Comparison of ENCODE assay signal across 13 cellular contexts in the genomic region with DNA sequence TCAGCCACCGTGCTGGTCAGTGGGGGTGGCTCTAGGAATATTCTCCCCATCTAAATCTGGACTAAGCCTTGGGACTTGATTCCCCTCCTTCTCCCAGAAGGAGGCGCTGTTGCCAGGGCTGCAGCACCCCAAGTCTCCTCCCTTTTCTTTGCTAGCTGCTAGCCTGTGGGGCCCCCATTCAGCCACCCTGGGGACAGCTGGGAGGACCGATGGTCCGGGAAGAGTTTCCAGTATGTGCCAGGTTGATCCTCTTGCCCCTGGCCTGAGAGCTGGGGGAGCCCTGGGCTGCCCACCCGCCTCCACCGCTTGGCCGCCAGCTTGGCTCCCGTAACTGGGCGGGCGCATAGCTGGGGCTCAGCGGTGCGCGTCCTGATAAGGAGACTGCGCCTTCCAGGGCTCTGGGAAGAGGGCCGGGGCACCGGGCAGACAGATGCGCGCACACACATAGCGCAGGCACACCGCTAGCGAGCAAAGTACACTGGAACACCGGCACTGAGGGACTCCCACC. TPM values are rescaled to one million over a fixed set of nuclear protein-coding genes. Genes with fewer than 3 reads are reported as not detected.
A peak's percentile ranks its signal among the peaks of the same experiment; 100 is the strongest.
DNase-seq lines count a peak whose midpoint lies in the region; ATAC-seq, FAIRE-seq and TF ChIP-seq lines count a peak whose summit lies in the region.
"Had no signal": no experiment of that assay in that cellular context is flagged by ENCODE, and none has a peak within 500 bp of the region (broad histone marks: within the 10 kb centered on the region; RNA-seq: fewer than 3 reads in every experiment).

No MANE protein-coding gene starts in this region.

- no peak for TF ChIP-seq RAD21 in GM12878 (IDR thresholded peaks at IDR 0.05; ENCODE audit: insufficient read depth, low read depth, low read length)

- peak; percentile 35 for DNase-seq in DMS 273 (lab: John Stamatoyannopoulos, UW; ENCODE audit: unreplicated experiment)
- DNase-seq in DMS 273 treated with DMSO at 0.1 percent for 48 hours (lab: John Stamatoyannopoulos, UW): no peak
- DNase-seq in GM12878 (ENCODE audit: low read depth, low spot score): no peak
- DNase-seq in left kidney (ENCODE audit: low read depth, low spot score): peak; percentile 92
- DNase-seq in type B pancreatic cell (ENCODE audit: extremely low spot score, unreplicated experiment): no peak
- DNase-seq in activated CD4-positive, alpha-beta T cell treated with anti-CD3 and anti-CD28 coated beads, Interleukin-2, amount 50 U/mL, for 1 hour: no peak
- no peak for DNase-seq in posterior vena cava (ENCODE audit: low spot score)
- DNase-seq in SHP77 (lab: John Stamatoyannopoulos, UW): no peak
- DNase-seq: 8988T, activated gamma-delta T cell, HCEC 1CT, NCI-H2107 had no signal

- H3K27ac Mint-ChIP-seq in type B pancreatic cell: no peak overlapping the region
- H3K27ac Mint-ChIP-seq: stimulated activated naive CD8-positive, alpha-beta T cell treated with anti-CD3 and anti-CD28 coated beads, Interleukin-15, Interleukin-2, amounts not matched to agents 100 ng/mL and 50 ng/mL, for 24 hours had no signal

- ATAC-seq in GM12878: no peak

- intact Hi-C loops in GM12878 (cut with micrococcal nuclease; ENCODE audit: unreplicated experiment) (loop anchor here (10.0 kb wide), 1 partner anchor 91 kb away; no protein-coding TSS in a partner anchor), posterior vena cava (cut with DNase I) (loop anchor here (1.0 to 5.0 kb wide), 2 partner anchors 42 to 66 kb away; no protein-coding TSS in a partner anchor)

- no TSS peak for BruUV-seq in GM12878 (replicated peaks; lab: Mats Ljungman, UMichigan)

- no peaks in the 10 kb centered on the region for H3K79me2 ChIP-seq in GM12878 (ENCODE audit: control insufficient read depth, insufficient read depth, low read length)

- TF ChIP-seq CTCF in GM12878 (IDR thresholded peaks at IDR 0.05 in 2 of 3, conservative IDR thresholded peaks at IDR 0.05 in 1 of 3; ENCODE audit: control insufficient read depth in 2 of 3, extremely low read depth in 1 of 3, insufficient read depth in 1 of 3, low read depth in 3 of 3, low read length in 3 of 3) (peak in 2 of 3 experiments; percentile 12 to 32; a peak in 1 of 6 replicates), type B pancreatic cell (conservative IDR thresholded peaks at IDR 0.05) (peak; percentile 61)

- H3K4me1 ChIP-seq in GM12878 (ENCODE audit: control insufficient read depth, insufficient read depth, low read length): peaks cover 23% of the 10 kb centered on the region

- CTCF ChIA-PET in GM12878 (lab: Yijun Ruan, JAX): interaction anchor here (0.6 to 1.6 kb wide), 5 partner anchors 52 to 146 kb away, joined by 3 to 5 read pairs (median 4); no protein-coding TSS in a partner anchor

- H3K4me2 ChIP-seq in GM12878 (ENCODE audit: control insufficient read depth, insufficient read depth): no peak overlapping the region

- no peak for FAIRE-seq in GM12878 (lab: Jason Lieb, UNC)

- POLR2A ChIA-PET in GM12878 (lab: Charles Lee): no interaction called here

- TF ChIP-seq EP300 in GM12878 (IDR thresholded peaks at IDR 0.05; ENCODE audit: borderline replicate concordance in 1 of 2, control insufficient read depth in 1 of 2, low read depth in 2 of 2, low read length in 2 of 2): no peak

- SMC1A ChIA-PET in GM12878 (lab: Charles Lee; ENCODE audit: uncharacterized antibody, unreplicated experiment): no interaction called here

- peaks cover 45% of the 10 kb centered on the region for H3K4me1 Mint-ChIP-seq in type B pancreatic cell (ENCODE audit: unreplicated experiment)

- RAD21 ChIA-PET in GM12878 (lab: Charles Lee; ENCODE audit: unreplicated experiment): no interaction called here

- H3K9me3 Mint-ChIP-seq in type B pancreatic cell: no peaks in the 10 kb centered on the region
- H3K9me3 Mint-ChIP-seq: stimulated activated naive CD8-positive, alpha-beta T cell treated with anti-CD3 and anti-CD28 coated beads, Interleukin-15, Interleukin-2, amounts not matched to agents 100 ng/mL and 50 ng/mL, for 24 hours had no signal

- H3K9ac ChIP-seq in GM12878 (ENCODE audit: control insufficient read depth, insufficient read depth, low read length): no peak overlapping the region

- no peak for TF ChIP-seq POLR2A in GM12878 (IDR thresholded peaks at IDR 0.05; ENCODE audit: low read depth, low read length)

- H3K4me3 Mint-ChIP-seq in type B pancreatic cell: peak overlapping the region; percentile 98
- H3K4me3 Mint-ChIP-seq: stimulated activated naive CD8-positive, alpha-beta T cell treated with anti-CD3 and anti-CD28 coated beads, Interleukin-15, Interleukin-2, amounts not matched to agents 100 ng/mL and 50 ng/mL, for 24 hours had no signal

- in situ Hi-C loops in GM12878 (cut with MboI): no loop called here

- H2AFZ ChIP-seq in GM12878 (ENCODE audit: control insufficient read depth, low read depth, low read length): no peak overlapping the region

- no peaks in the 10 kb centered on the region for H3K9me3 ChIP-seq in GM12878 (replicated peaks; ENCODE audit: control insufficient read depth, insufficient read depth, low read length)

- peaks cover 11 to 15% of the 10 kb centered on the region in 2 experiments for H3K27me3 ChIP-seq in GM12878 (replicated peaks in 1 of 2; ENCODE audit: control insufficient read depth in 2 of 2, insufficient read depth in 2 of 2, low read length in 1 of 2)

- no peak overlapping the region for H3K27ac ChIP-seq in GM12878 (ENCODE audit: control insufficient read depth, insufficient read depth)

- H3K36me3 Mint-ChIP-seq in type B pancreatic cell: peaks cover 24% of the 10 kb centered on the region

- no peak overlapping the region for H3K4me3 ChIP-seq in GM12878

- WGBS in GM12878 (ENCODE audit: insufficient coverage, insufficient replicate concordance, low lambda C conversion rate, missing lambda C conversion rate): 91% methylated on average over 11 of the region's 22 CpGs

- H4K20me1 ChIP-seq in GM12878 (ENCODE audit: control insufficient read depth, insufficient read depth): peaks cover 4% of the 10 kb centered on the region

- H3K36me3 ChIP-seq in GM12878 (ENCODE audit: control insufficient read depth in 2 of 2, insufficient read depth in 2 of 2, low read length in 1 of 2): no peaks in the 10 kb centered on the region

- no peaks in the 10 kb centered on the region for H3K27me3 Mint-ChIP-seq in type B pancreatic cell

TF ChIP-seq in GM12878, 131 proteins besides CTCF, POLR2A, EP300 and RAD21 (continues in another document):
- TF ChIP-seq TCF7 (IDR thresholded peaks at IDR 0.05; ENCODE audit: borderline replicate concordance) (no peak), USF2 (IDR thresholded peaks at IDR 0.05; ENCODE audit: borderline replicate concordance, low read depth, low read length) (no peak), NBN (IDR thresholded peaks at IDR 0.05) (no peak), KAT2A (conservative IDR thresholded peaks at IDR 0.05; ENCODE audit: control insufficient read depth, low read depth, low read length) (no peak), CBX3 (IDR thresholded peaks at IDR 0.05; ENCODE audit: borderline replicate concordance, low read depth) (no peak), SMC3 (IDR thresholded peaks at IDR 0.05; ENCODE audit: borderline replicate concordance, low read length) (no peak), ESRRA (IDR thresholded peaks at IDR 0.05; ENCODE audit: low read length) (no peak), CREB1 (IDR thresholded peaks at IDR 0.05; ENCODE audit: low read depth) (no peak)
- TF ChIP-seq, protein P1, sequence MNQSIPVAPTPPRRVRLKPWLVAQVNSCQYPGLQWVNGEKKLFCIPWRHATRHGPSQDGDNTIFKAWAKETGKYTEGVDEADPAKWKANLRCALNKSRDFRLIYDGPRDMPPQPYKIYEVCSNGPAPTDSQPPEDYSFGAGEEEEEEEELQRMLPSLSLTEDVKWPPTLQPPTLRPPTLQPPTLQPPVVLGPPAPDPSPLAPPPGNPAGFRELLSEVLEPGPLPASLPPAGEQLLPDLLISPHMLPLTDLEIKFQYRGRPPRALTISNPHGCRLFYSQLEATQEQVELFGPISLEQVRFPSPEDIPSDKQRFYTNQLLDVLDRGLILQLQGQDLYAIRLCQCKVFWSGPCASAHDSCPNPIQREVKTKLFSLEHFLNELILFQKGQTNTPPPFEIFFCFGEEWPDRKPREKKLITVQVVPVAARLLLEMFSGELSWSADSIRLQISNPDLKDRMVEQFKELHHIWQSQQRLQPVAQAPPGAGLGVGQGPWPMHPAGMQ (IDR thresholded peaks at IDR 0.05; ENCODE audit: borderline replicate concordance): no peak

RNA-seq across cellular contexts. Expression of gene SMAD6, which starts 4.2 kb away (rescaled TPM):
- 0.20 and 0.46 TPM in 2 replicates for total RNA-seq in GM12878 (2013; cell fraction: nucleolus; rRNA removed)
- under 0.01 TPM in 2 replicates for total RNA-seq in GM12878 (2014; rRNA removed)
- total RNA-seq in GM12878 (2014; rRNA removed; fragmentation: Illumina TruSeq; extraction: Trizol): not detected in 2 replicates
- 0.10 and 0.16 TPM in 2 replicates for total RNA-seq in GM12878 (2021)
- not detected for polyA plus RNA-seq in GM12878 (2011; ENCODE audit: low read depth)
- polyA plus RNA-seq in GM12878 (2011; rRNA removed): 0.03 and 0.06 TPM in 2 replicates
- 0.01 and 0.02 TPM in 2 replicates for polyA plus RNA-seq in GM12878 (2011; cell fraction: cytosol; rRNA removed)
- polyA plus RNA-seq in GM12878 (2011; cell fraction: nucleus; rRNA removed): 0.28 and 0.32 TPM in 2 replicates
- polyA plus RNA-seq in GM12878 (2012): not detected in 2 replicates
- polyA plus RNA-seq in GM12878 (2014; fragmentation: Illumina TruSeq; extraction: Trizol): not detected in 2 replicates
- polyA plus RNA-seq in GM12878 (2014; fragmentation: Nextera tagmentation; extraction: Ambion mirVana): not detected
- not detected in 2 replicates for polyA plus RNA-seq in GM12878 (2014; rRNA removed)
- polyA plus RNA-seq in GM12878 (2016; fragmentation: Nextera tagmentation; extraction: Ambion mirVana): not detected
- polyA minus RNA-seq in GM12878 (2011; rRNA and poly(A)+ RNA removed): 0.05 TPM in 1 of 2 replicates, not detected in the other
- 2.4 and 5.1 TPM in 2 replicates for polyA minus RNA-seq in GM12878 (2011; cell fraction: cytosol; rRNA and poly(A)+ RNA removed)
- polyA minus RNA-seq in GM12878 (2011; cell fraction: nucleus; rRNA and poly(A)+ RNA removed): 0.12 and 0.67 TPM in 2 replicates
- 27.0 and 31.7 TPM in 2 replicates for total RNA-seq in type B pancreatic cell (ENCODE audit: low replicate concordance)
- 10 to 100 TPM; 17.4 to 18.4 TPM for total RNA-seq in posterior vena cava

Comparison
In these comparisons a context has a peak if more than half of its experiments do, and no peak if none do; other contexts are left out.
1. DNase-seq: peak in DMS 273 (single experiment) and left kidney (single experiment); none in DMS 273 treated with DMSO at 0.1 percent for 48 hours (single experiment), GM12878 (single experiment), type B pancreatic cell (single experiment), activated CD4-positive, alpha-beta T cell treated with anti-CD3 and anti-CD28 coated beads, Interleukin-2, amount 50 U/mL, for 1 hour (single experiment), posterior vena cava (single experiment) and SHP77 (0 of 2).
2. RNA of gene SMAD6, which starts 4.2 kb away (total RNA-seq): 27.0 to 31.7 TPM in type B pancreatic cell and 17.4 to 18.4 TPM in posterior vena cava; under 0.01 to 0.46 TPM in GM12878; every median in the first group is over 10 times any median in the second.